8 cellular contexts compared by ENCODE assay signal in the genomic region with DNA sequence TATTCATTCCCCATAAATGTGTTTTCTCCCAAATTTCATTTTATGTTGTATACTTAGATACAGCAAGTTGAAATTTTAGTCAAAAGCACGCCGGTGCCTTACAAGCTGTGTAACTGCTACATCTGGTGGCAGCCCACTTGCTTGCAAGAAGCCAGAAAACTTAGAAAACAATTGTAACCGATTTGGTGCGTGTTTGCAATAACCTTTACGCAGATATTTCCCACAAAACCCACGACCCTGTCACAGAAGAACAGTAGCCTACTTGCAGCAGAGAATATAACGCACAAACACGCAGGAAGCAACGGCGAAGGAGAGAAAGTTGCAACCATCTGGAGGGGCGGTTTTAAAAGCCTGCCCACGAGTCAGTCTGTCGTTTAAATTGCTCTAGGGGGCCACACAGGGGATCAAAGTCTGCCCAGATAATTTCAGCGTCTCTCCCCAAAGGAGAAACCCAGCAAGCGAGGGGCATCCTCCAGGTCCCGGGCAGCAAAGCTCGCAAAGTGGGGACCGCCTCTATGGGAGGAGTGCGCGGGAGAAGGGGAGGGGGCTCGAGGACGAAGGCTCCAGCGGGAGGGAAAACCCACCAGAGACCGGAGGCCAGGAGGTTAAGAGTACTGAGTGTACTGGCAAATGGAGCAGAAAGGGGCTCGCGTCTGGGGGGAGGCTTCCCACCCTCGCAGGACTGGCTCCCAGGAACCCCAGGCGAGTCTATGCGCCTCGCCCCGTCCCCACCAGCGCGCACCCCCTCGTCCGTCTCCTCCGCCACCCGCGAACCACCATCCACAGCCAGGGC. TPM values are rescaled to one million over a fixed set of nuclear protein-coding genes. Genes with fewer than 3 reads are reported as not detected.
DNase-seq lines count a peak whose midpoint lies in the region; ATAC-seq, FAIRE-seq and TF ChIP-seq lines count a peak whose summit lies in the region.

No MANE protein-coding gene starts in this region.

- H3K4me3 Mint-ChIP-seq in activated naive CD4-positive, alpha-beta T cell treated with anti-CD3 and anti-CD28 coated beads, Interleukin-2, amount 10 ng/mL, durations not matched to agents 7 days and 5 days = peak overlapping the region; percentile 99

- no peaks in the 10 kb centered on the region for H3K9me3 Mint-ChIP-seq in activated naive CD4-positive, alpha-beta T cell treated with anti-CD3 and anti-CD28 coated beads, Interleukin-2, amount 10 ng/mL, durations not matched to agents 7 days and 5 days

- TF ChIP-seq POLR2A in Raji (IDR thresholded peaks at IDR 0.05; ENCODE audit: insufficient read depth, low read depth, low read length) = peak; percentile 50

- H3K36me3 Mint-ChIP-seq in activated naive CD4-positive, alpha-beta T cell treated with anti-CD3 and anti-CD28 coated beads, Interleukin-2, amount 10 ng/mL, durations not matched to agents 7 days and 5 days = peaks cover 15% of the 10 kb centered on the region

- FAIRE-seq in HTR-8/SVneo (lab: Jason Lieb, UNC) = no peak

- H3K27ac Mint-ChIP-seq in activated naive CD4-positive, alpha-beta T cell treated with anti-CD3 and anti-CD28 coated beads, Interleukin-2, amount 10 ng/mL, durations not matched to agents 7 days and 5 days = peak overlapping the region; percentile 98

- H3K27me3 Mint-ChIP-seq in activated naive CD4-positive, alpha-beta T cell treated with anti-CD3 and anti-CD28 coated beads, Interleukin-2, amount 10 ng/mL, durations not matched to agents 7 days and 5 days = no peaks in the 10 kb centered on the region

- ATAC-seq in GM18868 (IDR thresholded peaks at IDR 0.05; ENCODE audit: unreplicated experiment) = peak; percentile 19

- H3K4me1 Mint-ChIP-seq in activated naive CD4-positive, alpha-beta T cell treated with anti-CD3 and anti-CD28 coated beads, Interleukin-2, amount 10 ng/mL, durations not matched to agents 7 days and 5 days = peaks cover 67% of the 10 kb centered on the region

- DNase-seq in AG20443 (ENCODE audit: low spot score) = peak; percentile 43
- peak; percentile 30 for DNase-seq in HTR-8/SVneo (ENCODE audit: insufficient read length, low spot score)
- DNase-seq in activated naive CD4-positive, alpha-beta T cell treated with anti-CD3 and anti-CD28 coated beads, Interleukin-2, amount 10 ng/mL, durations not matched to agents 7 days and 5 days = peak; percentile 64
- peak; percentile 68 for DNase-seq in globus pallidus (ENCODE audit: low spot score)
- DNase-seq in nucleus accumbens (lab: John Stamatoyannopoulos, UW) = peak in 49 of 56 donors; percentile 7 to 75 (median 52)

- peak overlapping the region; percentile 69 for H3K27ac ChIP-seq in temporal lobe (ENCODE audit: low read depth, low read length)

- CTCF ChIA-PET in activated naive CD4-positive, alpha-beta T cell treated with anti-CD3 and anti-CD28 coated beads, Interleukin-2, amount 10 ng/mL, durations not matched to agents 7 days and 5 days (lab: Charles Lee) = interaction anchor here (0.7 to 3.5 kb wide), 9 partner anchors 12 to 257 kb away, joined by 3 to 37 read pairs (median 4); a partner anchor contains a TSS

RNA-seq across cellular contexts. Expression of a gene that starts 1.2 kb away (rescaled TPM):
- 14.3 TPM for total RNA-seq in temporal lobe

Comparison
In these comparisons a context has a peak if more than half of its experiments do, and no peak if none do; other contexts are left out.
1. Peak in every context shown above with its lines: DNase-seq, ATAC-seq and H3K27ac ChIP-seq.